Comparison of ENCODE assay signal across 8 cellular contexts in the genomic region with DNA sequence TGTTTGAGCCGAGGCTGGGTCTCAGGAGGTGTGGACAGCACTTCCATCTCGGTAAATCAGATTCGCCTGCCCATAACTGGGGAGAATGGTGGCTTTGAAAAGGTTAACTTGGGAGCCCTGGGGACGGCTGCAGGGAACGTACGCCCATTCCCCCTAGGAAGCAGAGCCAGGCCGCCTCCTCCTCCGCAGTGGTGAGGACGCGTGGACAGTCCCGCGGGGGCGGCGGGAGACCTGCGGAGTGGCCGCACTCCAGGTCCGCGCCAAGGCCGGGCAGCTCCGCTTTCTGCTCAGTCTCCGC. TPM values are rescaled to one million over a fixed set of nuclear protein-coding genes. Genes with fewer than 3 reads are reported as not detected.
A peak's percentile ranks its signal among the peaks of the same experiment; 100 is the strongest.
DNase-seq lines count a peak whose midpoint lies in the region; ATAC-seq, FAIRE-seq and TF ChIP-seq lines count a peak whose summit lies in the region.

No MANE protein-coding gene starts in this region.

- peak overlapping the region; percentile 100 for H3K4me3 Mint-ChIP-seq in neural crest cell

- H3K27ac ChIP-seq in HUES64 (ENCODE audit: low read depth, low read length) (peak overlapping the region; percentile 94), H1 (ENCODE audit: low read depth, low read length) (peak overlapping the region; percentile 80; the same call in 1 of the 2 replicates), Karpas-422 (ENCODE audit: low read length) (no peak overlapping the region)

- DNase-seq in 8988T (peak; percentile 82), H1 (ENCODE audit: low read depth in 1 of 2, low spot score in 2 of 2) (no peak), neural crest cell (ENCODE audit: low read depth, low spot score) (no peak), Karpas-422 (no peak), NCI-H1436 (lab: John Stamatoyannopoulos, UW) (no peak), NCI-H1694 treated with DMSO at 0.1 percent for 48 hours (lab: John Stamatoyannopoulos, UW) (no peak)

- H3K4me1 ChIP-seq in HUES64 (ENCODE audit: insufficient read depth, low read length) (peaks cover 36% of the 10 kb centered on the region), H1 (replicated peaks in 1 of 4; ENCODE audit: control insufficient read depth in 3 of 4, insufficient read depth in 4 of 4, low read length in 3 of 4) (peaks cover 6 to 23% (median 14%) of the 10 kb centered on the region in 4 experiments; a peak in 5 of 7 replicates), Karpas-422 (ENCODE audit: low read length) (no peaks in the 10 kb centered on the region)

- TF ChIP-seq POLR2A in H1 (IDR thresholded peaks at IDR 0.05; ENCODE audit: control extremely low read depth in 1 of 2, low read depth in 2 of 2, low read length in 2 of 2): no peak

- H4K20me1 ChIP-seq in H1 (replicated peaks in 1 of 2; ENCODE audit: control insufficient read depth in 1 of 2, insufficient read depth in 2 of 2, low read length in 2 of 2) (peaks cover 11 to 13% of the 10 kb centered on the region in 2 experiments), Karpas-422 (ENCODE audit: insufficient read depth, low read depth, low read length) (no peaks in the 10 kb centered on the region)

- TF ChIP-seq EP300 in H1 (IDR thresholded peaks at IDR 0.05; ENCODE audit: borderline replicate concordance in 1 of 2, low read depth in 2 of 2, low read length in 2 of 2): no peak

- peak overlapping the region; percentile 67; the same call in 1 of the 2 replicates for H2BK20ac ChIP-seq in H1 (ENCODE audit: low read length)

- H3K9me3 ChIP-seq in HUES64 (ENCODE audit: insufficient read depth, low read depth, low read length) (no peaks in the 10 kb centered on the region), H1 (ENCODE audit: insufficient read depth in 2 of 2, low read depth in 1 of 2, low read length in 1 of 2) (no peaks in the 10 kb centered on the region), Karpas-422 (ENCODE audit: low read length) (no peaks in the 10 kb centered on the region)

- peaks cover 48% of the 10 kb centered on the region for H3K4me1 Mint-ChIP-seq in neural crest cell

- CTCF ChIA-PET in H1 (lab: Charles Lee; ENCODE audit: partially characterized antibody): interaction anchor here (0.7 to 4.6 kb wide), 78 partner anchors 9 to 662 kb away, joined by 3 to 28 read pairs (median 5); no protein-coding TSS in a partner anchor

- peaks cover 29 to 41% of the 10 kb centered on the region in 2 experiments for H3K79me2 ChIP-seq in H1 (ENCODE audit: control insufficient read depth in 1 of 2, insufficient read depth in 2 of 2, low read length in 2 of 2)
- no peaks in the 10 kb centered on the region for H3K79me2 ChIP-seq in Karpas-422 (ENCODE audit: low read length)

- peaks cover 15% of the 10 kb centered on the region for H3K23me2 ChIP-seq in H1 (ENCODE audit: low read depth, low read length)

- peak overlapping the region; percentile 93 for H2BK120ac ChIP-seq in H1 (replicated peaks; ENCODE audit: low read depth, low read length)

- no peak for TF ChIP-seq RAD21 in H1 (IDR thresholded peaks at IDR 0.05 in 1 of 2, conservative IDR thresholded peaks at IDR 0.05 in 1 of 2; ENCODE audit: low read depth in 2 of 2, low read length in 2 of 2)

- 0 out of 2 replicates have a peak overlapping the region, but pooled peaks have one; percentile 12 for H2BK15ac ChIP-seq in H1 (ENCODE audit: low read length)

- H3K23ac ChIP-seq in H1 (ENCODE audit: insufficient read length): no peak overlapping the region

- H3K9me3 Mint-ChIP-seq in neural crest cell: no peaks in the 10 kb centered on the region

- H3K4me2 ChIP-seq in H1 (ENCODE audit: insufficient read depth in 1 of 2, low read depth in 2 of 2, low read length in 2 of 2): peak overlapping the region; percentile 79
- H3K4me2 ChIP-seq in Karpas-422 (ENCODE audit: low read depth, low read length, poor library complexity, severe bottlenecking): no peak overlapping the region

- peak overlapping the region; percentile 97 for H2BK5ac ChIP-seq in H1 (ENCODE audit: low read depth, low read length)

- H2AFZ ChIP-seq in H1 (ENCODE audit: low read length): no peak overlapping the region
- no peak overlapping the region for H2AFZ ChIP-seq in Karpas-422 (ENCODE audit: low read length)

- peak overlapping the region; percentile 97 for H4K91ac ChIP-seq in H1 (replicated peaks; ENCODE audit: insufficient read length, low read length)

- H3K4me3 ChIP-seq in HUES64 (ENCODE audit: low read length) (peak overlapping the region; percentile 95), H1 (ENCODE audit: extremely low read depth in 1 of 4, insufficient read depth in 2 of 4, low read depth in 3 of 4, low read length in 4 of 4) (peak overlapping the region; percentile 86 to 97 (median 94)), Karpas-422 (ENCODE audit: low read length) (no peak overlapping the region)

- H3K27me3 ChIP-seq in HUES64 (ENCODE audit: insufficient read depth, low read length) (no peaks in the 10 kb centered on the region), H1 (replicated peaks in 1 of 4; ENCODE audit: control insufficient read depth in 3 of 4, extremely low read depth in 1 of 4, insufficient read depth in 3 of 4, low read length in 3 of 4) (no peaks in the 10 kb centered on the region), Karpas-422 (ENCODE audit: low read length) (no peaks in the 10 kb centered on the region)

- no peak for FAIRE-seq in H1 (lab: Jason Lieb, UNC)

- ATAC-seq in GM18867 (IDR thresholded peaks at IDR 0.05; ENCODE audit: unreplicated experiment): peak; percentile 73

- H3K27me3 Mint-ChIP-seq in neural crest cell (ENCODE audit: low read depth): peaks cover 4% of the 10 kb centered on the region

- TF ChIP-seq CTCF in H1 (IDR thresholded peaks at IDR 0.05; ENCODE audit: control extremely low read depth in 1 of 3, insufficient read depth in 1 of 3, low read depth in 1 of 3, low read length in 3 of 3): peak in 2 of 3 experiments; percentile 64 to 79; a peak in 2 of 4 replicates
- TF ChIP-seq CTCF in neural crest cell (conservative IDR thresholded peaks at IDR 0.05): no peak

- peak overlapping the region; percentile 20; the same call in 1 of the 2 replicates for H2BK12ac ChIP-seq in H1 (ENCODE audit: low read depth, low read length)

- peak overlapping the region; percentile 54; the same call in 1 of the 2 replicates for H2AK5ac ChIP-seq in H1 (ENCODE audit: low read depth, low read length)

- H3K4ac ChIP-seq in H1 (replicated peaks; ENCODE audit: insufficient read length, low read depth, low read length): peak overlapping the region; percentile 84

- WGBS in HUES64: 1% methylated on average over 21 of the region's 21 CpGs
- 4% methylated on average over 21 of the region's 21 CpGs; no CpG with 5 or more reads in 1 of the 2 experiments for WGBS in H1 (ENCODE audit: extremely low coverage in 1 of 2, insufficient coverage in 1 of 2, insufficient read length in 1 of 2, insufficient replicate concordance in 2 of 2, low coverage in 1 of 2, low lambda C conversion rate in 2 of 2, missing lambda C conversion rate in 1 of 2), 2 experiments

- H3K79me1 ChIP-seq in H1 (ENCODE audit: low read depth, low read length): no peaks in the 10 kb centered on the region

- H3K36me3 ChIP-seq in HUES64 (ENCODE audit: insufficient read depth, low read length): peaks cover 17% of the 10 kb centered on the region
- H3K36me3 ChIP-seq in H1 (ENCODE audit: control insufficient read depth in 2 of 4, insufficient read depth in 4 of 4, low read length in 3 of 4): peaks cover 0 to 26% (median 10%) of the 10 kb centered on the region in 4 experiments; a peak in 3 of 8 replicates
- H3K36me3 ChIP-seq in Karpas-422 (ENCODE audit: insufficient read depth, low read length): no peaks in the 10 kb centered on the region

- peak overlapping the region; percentile 80 for H3K56ac ChIP-seq in H1 (replicated peaks; ENCODE audit: insufficient read length, low read depth, low read length)

- H4K5ac ChIP-seq in H1 (ENCODE audit: insufficient read length, low read depth, low read length): peak overlapping the region; percentile 66

- H3K36me3 Mint-ChIP-seq in neural crest cell (ENCODE audit: low read depth): peaks cover 20% of the 10 kb centered on the region

- H3K14ac ChIP-seq in H1 (ENCODE audit: insufficient read length): no peak overlapping the region

- H3K9me2 ChIP-seq in Karpas-422 (replicated peaks; ENCODE audit: insufficient read depth, low read length): no peaks in the 10 kb centered on the region

- H3K27ac Mint-ChIP-seq in neural crest cell (ENCODE audit: unreplicated experiment): peak overlapping the region; percentile 27

- peak overlapping the region; percentile 86; the same call in 1 of the 2 replicates for H4K8ac ChIP-seq in H1 (ENCODE audit: extremely low read depth, insufficient read depth, low read length)

- peak overlapping the region; percentile 97 for H3K9ac ChIP-seq in HUES64 (ENCODE audit: low read depth, low read length)
- H3K9ac ChIP-seq in H1 (replicated peaks in 1 of 4; ENCODE audit: extremely low read depth in 1 of 4, low read depth in 3 of 4, low read length in 3 of 4): peak overlapping the region in 3 of 4 experiments; percentile 26 to 54 (median 31); a peak in 5 of 7 replicates
- H3K9ac ChIP-seq in Karpas-422 (ENCODE audit: low read length): no peak overlapping the region

- H3K18ac ChIP-seq in H1 (ENCODE audit: extremely low read depth, low read length): peak overlapping the region; percentile 84

- POLR2A ChIA-PET in H1 (lab: Charles Lee; ENCODE audit: partially characterized antibody): interaction anchor here (0.6 to 4.4 kb wide), 21 partner anchors 10 to 502 kb away, joined by 3 to 46 read pairs (median 4); no protein-coding TSS in a partner anchor

TF ChIP-seq in H1, 55 proteins besides CTCF, POLR2A, EP300 and RAD21 (continues in another document):
- TF ChIP-seq BACH1 (IDR thresholded peaks at IDR 0.05; ENCODE audit: low read length) (peak; percentile 51; the same call in 1 of the 2 replicates), ASH2L (IDR thresholded peaks at IDR 0.05; ENCODE audit: low read length) (peak; percentile 40), KDM4A (IDR thresholded peaks at IDR 0.05; ENCODE audit: low read depth, low read length, severe bottlenecking) (no peak), RBBP5 (IDR thresholded peaks at IDR 0.05; ENCODE audit: borderline replicate concordance, low read depth, low read length) (0 out of 2 replicates have a peak, but pooled peaks have one; percentile 18), POLR2AphosphoS5 (IDR thresholded peaks at IDR 0.05; ENCODE audit: low read depth, low read length) (0 out of 2 replicates have a peak, but pooled peaks have one; percentile 42)

RNA-seq across cellular contexts. Expression of a gene that starts 0.8 kb away (rescaled TPM):
- 75.7 TPM for polyA plus RNA-seq in HUES64 (2013, experiment 1 of 2)
- 76.3 TPM for polyA plus RNA-seq in HUES64 (2013, experiment 2 of 2)
- total RNA-seq in H1 (2021; fragmentation: NEBNext Ultra II Directional; extraction: Animal tissue kit (Norgen Biotek cat#: 25700)): 137 and 142 TPM in 2 replicates
- 87.8 and 100 TPM in 2 replicates for polyA plus RNA-seq in H1 (2011; rRNA removed)
- 90.7 TPM for polyA plus RNA-seq in H1 (2011; cell fraction: cytosol; rRNA removed)
- 82.0 TPM for polyA plus RNA-seq in H1 (2011; cell fraction: nucleus; rRNA removed)
- polyA plus RNA-seq in H1 (2012, experiment 1 of 2): 85.1 to 103 TPM (median 94.3 TPM) in 4 replicates
- 144 TPM for polyA plus RNA-seq in H1 (2012, experiment 2 of 2)
- polyA plus RNA-seq in H1 (2013, experiment 1 of 2): 90.2 TPM
- polyA plus RNA-seq in H1 (2013, experiment 2 of 2): 86.8 TPM
- 51.6 and 92.6 TPM in 2 replicates for polyA minus RNA-seq in H1 (2011; rRNA and poly(A)+ RNA removed)
- 57.2 TPM for polyA minus RNA-seq in H1 (2011; cell fraction: cytosol; rRNA and poly(A)+ RNA removed)
- 35.0 TPM for polyA minus RNA-seq in H1 (2011; cell fraction: nucleus; rRNA and poly(A)+ RNA removed)
- total RNA-seq in neural crest cell: 144 and 149 TPM in 2 replicates
- total RNA-seq in Karpas-422 (2014; rRNA removed; shearing (Covaris generic); ENCODE audit: low replicate concordance): not detected in 2 replicates

Comparison
In these comparisons a context has a peak if more than half of its experiments do, and no peak if none do; other contexts are left out.
1. RNA of a gene that starts 0.8 kb away (total RNA-seq): 144 to 149 TPM in neural crest cell and 137 to 142 TPM in H1; not detected in Karpas-422; every median in the first group is over 100 times any median in the second.